ENCODE assay signal across 8 cellular contexts in genomic region chr3:122415104-122415744, GRCh38. TPM values are rescaled to one million over a fixed set of nuclear protein-coding genes. Genes with fewer than 3 reads are reported as not detected.
DNase-seq lines count a peak whose midpoint lies in the region; ATAC-seq and TF ChIP-seq lines count a peak whose summit lies in the region.

No MANE protein-coding gene starts in this region.

- H3K4me3 Mint-ChIP-seq in natural killer cell treated with Interleukin-12 subunit alpha and Interleukin-12 subunit beta and Interleukin-15 and Interleukin-18, amount 100 ng/mL, for 72 hours: peak overlapping the region; percentile 94

- peak; percentile 34 for DNase-seq in AG10803 (ENCODE audit: low read depth)
- DNase-seq in activated CD4-positive, alpha-beta T cell treated with anti-CD3 and anti-CD28 coated beads, Interleukin-2, amount 50 U/mL, for 1 hour: peak; percentile 42
- DNase-seq in natural killer cell treated with Interleukin-12 subunit alpha and Interleukin-12 subunit beta and Interleukin-15 and Interleukin-18, amount 100 ng/mL, for 72 hours (ENCODE audit: low spot score): no peak
- peak in 1 of 2 donors; percentile 16 for DNase-seq in uterus
- no peak for DNase-seq in midbrain (lab: John Stamatoyannopoulos, UW)

- H3K4me1 Mint-ChIP-seq in natural killer cell treated with Interleukin-12 subunit alpha and Interleukin-12 subunit beta and Interleukin-15 and Interleukin-18, amount 100 ng/mL, for 72 hours (ENCODE audit: low read depth in 2 of 2): peaks cover 30 to 33% of the 10 kb centered on the region in 2 donors

- ATAC-seq in GM19397 (IDR thresholded peaks at IDR 0.05; ENCODE audit: unreplicated experiment): peak; percentile 39
- ATAC-seq in HG03521 (IDR thresholded peaks at IDR 0.05; ENCODE audit: unreplicated experiment): peak; percentile 56
- ATAC-seq in esophagus mucosa: peak; percentile 62
- ATAC-seq in natural killer cell treated with Interleukin-12 subunit alpha and Interleukin-12 subunit beta and Interleukin-15 and Interleukin-18, amount 100 ng/mL, for 72 hours: peak; percentile 54 to 68

- H3K4me1 ChIP-seq in uterus: peaks cover 6% of the 10 kb centered on the region in 2 donors

- no peaks in the 10 kb centered on the region for H3K36me3 ChIP-seq in uterus

- peak overlapping the region; percentile 88 to 99 for H3K27ac Mint-ChIP-seq in natural killer cell treated with Interleukin-12 subunit alpha and Interleukin-12 subunit beta and Interleukin-15 and Interleukin-18, amount 100 ng/mL, for 72 hours

- H3K27me3 ChIP-seq in uterus: no peaks in the 10 kb centered on the region

- no peak for TF ChIP-seq POLR2A in uterus (IDR thresholded peaks at IDR 0.05)

- H3K27ac ChIP-seq in uterus: peak overlapping the region; percentile 87 to 89

- H3K4me3 ChIP-seq in AG10803 (ENCODE audit: low read length): peak overlapping the region; percentile 78
- H3K4me3 ChIP-seq in uterus: peak overlapping the region; percentile 76 to 86

- intact Hi-C loops in uterus (cut with DNase I; ENCODE audit: low total_unique reads): no loop called here

- peaks cover 9% of the 10 kb centered on the region for H3K36me3 Mint-ChIP-seq in natural killer cell treated with Interleukin-12 subunit alpha and Interleukin-12 subunit beta and Interleukin-15 and Interleukin-18, amount 100 ng/mL, for 72 hours

- no peak for TF ChIP-seq CTCF in AG10803 (conservative IDR thresholded peaks at IDR 0.05; ENCODE audit: low read length)
- no peak for TF ChIP-seq CTCF in uterus (IDR thresholded peaks at IDR 0.05)

- H3K9me3 Mint-ChIP-seq in natural killer cell treated with Interleukin-12 subunit alpha and Interleukin-12 subunit beta and Interleukin-15 and Interleukin-18, amount 100 ng/mL, for 72 hours: no peaks in the 10 kb centered on the region

- H3K9me3 ChIP-seq in uterus: no peaks in the 10 kb centered on the region

- H3K27me3 Mint-ChIP-seq in natural killer cell treated with Interleukin-12 subunit alpha and Interleukin-12 subunit beta and Interleukin-15 and Interleukin-18, amount 100 ng/mL, for 72 hours: no peaks in the 10 kb centered on the region

RNA-seq across cellular contexts. Expression of gene WDR5B, which starts 0.6 kb away (rescaled TPM):
- total RNA-seq in esophagus mucosa (1.9 TPM), uterus (1 to 10 TPM; 2.4 to 9.8 (median 4.7) TPM)
- total RNA-seq in natural killer cell treated with Interleukin-12 subunit alpha and Interleukin-12 subunit beta and Interleukin-15 and Interleukin-18, amount 100 ng/mL, for 72 hours: 1 to 10 TPM; 4.4 to 5.8 TPM

RNA-seq across cellular contexts. Expression of gene FAM162A, which starts 31.2 kb away (rescaled TPM):
- 106 TPM for total RNA-seq in esophagus mucosa
- 10 to 100 TPM; 37.3 to 53.4 TPM for total RNA-seq in natural killer cell treated with Interleukin-12 subunit alpha and Interleukin-12 subunit beta and Interleukin-15 and Interleukin-18, amount 100 ng/mL, for 72 hours
- 10 to 100 TPM; 17.6 to 99.9 (median 31.0) TPM for total RNA-seq in uterus

RNA-seq across cellular contexts. Expression of gene MIX23, which starts 32.2 kb away (rescaled TPM):
- 43.3 TPM for total RNA-seq in esophagus mucosa
- 10 to 100 TPM; 48.2 to 59.0 TPM for total RNA-seq in natural killer cell treated with Interleukin-12 subunit alpha and Interleukin-12 subunit beta and Interleukin-15 and Interleukin-18, amount 100 ng/mL, for 72 hours
- total RNA-seq in uterus: 10 to 100 TPM in 3 of 4 donors, not detected in 1; 14.1 to 20.1 (median 18.9) TPM

Comparison
In these comparisons a context has a peak if more than half of its experiments do, and no peak if none do; other contexts are left out.
1. DNase-seq: peak in AG10803 (single experiment) and activated CD4-positive, alpha-beta T cell treated with anti-CD3 and anti-CD28 coated beads, Interleukin-2, amount 50 U/mL, for 1 hour (single experiment); none in natural killer cell treated with Interleukin-12 subunit alpha and Interleukin-12 subunit beta and Interleukin-15 and Interleukin-18, amount 100 ng/mL, for 72 hours (single experiment) and midbrain (single experiment).
2. Peak in every context shown above with its lines, with median percentiles within 50 percentile points of each other: ATAC-seq.